8 cellular contexts compared by ENCODE assay signal in the genomic region with DNA sequence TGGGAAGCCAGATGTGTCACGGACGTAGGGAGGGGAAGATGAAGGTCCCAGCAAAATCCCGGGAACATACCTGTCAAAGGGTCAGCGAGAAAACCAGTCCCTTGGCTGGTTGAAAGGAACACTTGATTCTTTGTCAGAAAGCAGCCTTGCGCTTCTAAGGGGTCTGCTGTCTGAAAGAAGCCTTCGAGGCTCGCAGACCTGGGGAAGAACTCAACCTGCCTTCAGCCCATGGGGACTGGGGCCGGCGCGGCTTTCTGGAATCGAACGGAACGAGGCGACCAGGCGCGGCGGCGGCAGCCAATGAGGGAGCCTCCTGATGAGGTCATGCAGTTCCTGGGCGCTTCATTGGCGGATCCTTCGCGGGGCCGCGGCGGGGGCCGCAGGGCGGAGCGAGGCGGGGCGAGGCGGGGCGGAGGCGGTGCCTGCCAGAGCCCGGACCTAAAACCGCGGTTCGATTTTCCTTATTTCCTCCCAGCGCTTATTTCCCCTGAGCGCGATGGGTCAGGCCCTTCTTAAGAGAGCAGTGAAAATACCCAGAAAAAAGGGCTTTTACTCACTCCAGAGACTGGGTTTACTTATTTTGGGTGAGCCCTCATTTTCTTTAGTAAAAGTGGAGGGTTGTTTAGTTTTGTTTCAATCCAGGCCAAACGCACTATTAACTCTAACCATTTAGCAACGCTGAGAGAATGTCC. TPM values are rescaled to one million over a fixed set of nuclear protein-coding genes. Genes with fewer than 3 reads are reported as not detected.
DNase-seq lines count a peak whose midpoint lies in the region; ATAC-seq and TF ChIP-seq lines count a peak whose summit lies in the region.

No MANE protein-coding gene starts in this region.

- H3K27me3 Mint-ChIP-seq in activated naive CD4-positive, alpha-beta T cell treated with anti-CD3 and anti-CD28 coated beads, Interleukin-2, amount 50 U/mL, for 24 hours: no peaks in the 10 kb centered on the region

- intact Hi-C loops in HCT116 (cut with micrococcal nuclease): no loop called here

- POLR2A ChIA-PET in HCT116 (lab: Charles Lee): no interaction called here

- H4K20me1 ChIP-seq in HCT116 (ENCODE audit: insufficient read depth): no peaks in the 10 kb centered on the region
- no peaks in the 10 kb centered on the region for H4K20me1 ChIP-seq in MM.1S (ENCODE audit: insufficient read depth, low read length)

- no TSS peak for BruUV-seq in HCT116 (replicated peaks; lab: Mats Ljungman, UMichigan)

- H3K9me3 Mint-ChIP-seq in activated naive CD4-positive, alpha-beta T cell treated with anti-CD3 and anti-CD28 coated beads, Interleukin-2, amount 50 U/mL, for 24 hours: no peaks in the 10 kb centered on the region

- H3F3A ChIP-seq in MM.1S (ENCODE audit: insufficient read depth, low read length): peaks cover 17% of the 10 kb centered on the region

- H3K9me3 ChIP-seq in HCT116 (ENCODE audit: control insufficient read depth in 1 of 2, insufficient read depth in 1 of 2, low read depth in 1 of 2, low read length in 2 of 2) (peaks cover 0 to 4% of the 10 kb centered on the region in 2 experiments; a peak in 2 of 4 replicates), MM.1S (replicated peaks; ENCODE audit: insufficient read depth, low read length) (no peaks in the 10 kb centered on the region)

- H3K9ac ChIP-seq in HCT116 (ENCODE audit: low read length) (peak overlapping the region; percentile 59), MM.1S (ENCODE audit: low read length) (peak overlapping the region; percentile 92)

- H3K27ac Mint-ChIP-seq in activated naive CD4-positive, alpha-beta T cell treated with anti-CD3 and anti-CD28 coated beads, Interleukin-2, amount 50 U/mL, for 24 hours: peak overlapping the region; percentile 23

- no peak overlapping the region for H3K27ac ChIP-seq in HCT116 (ENCODE audit: low read depth, low read length)
- H3K27ac ChIP-seq in MM.1S (ENCODE audit: low read length): peak overlapping the region; percentile 100
- peak overlapping the region; percentile 90 for H3K27ac ChIP-seq in substantia nigra (ENCODE audit: low read depth, low read length, poor library complexity, severe bottlenecking)

- H3K4me1 Mint-ChIP-seq in activated naive CD4-positive, alpha-beta T cell treated with anti-CD3 and anti-CD28 coated beads, Interleukin-2, amount 50 U/mL, for 24 hours: peaks cover 8% of the 10 kb centered on the region

- TF ChIP-seq RAD21 in HCT116 (IDR thresholded peaks at IDR 0.05; ENCODE audit: low read depth): no peak

- H3K27me3 ChIP-seq in HCT116 (ENCODE audit: insufficient read depth, low read length) (no peaks in the 10 kb centered on the region), MM.1S (replicated peaks; ENCODE audit: insufficient read depth, low read length) (no peaks in the 10 kb centered on the region)

- TF ChIP-seq CTCF in HCT116 (IDR thresholded peaks at IDR 0.05 in 2 of 3, conservative IDR thresholded peaks at IDR 0.05 in 1 of 3; ENCODE audit: borderline replicate concordance in 1 of 3, insufficient read depth in 1 of 3, low read depth in 2 of 3, low read length in 2 of 3): no peak
- TF ChIP-seq CTCF in MM.1S (IDR thresholded peaks at IDR 0.05; ENCODE audit: low read length): no peak

- peak; percentile 99 for ATAC-seq in HCT116

- H3K4me3 ChIP-seq in HCT116 (replicated peaks in 1 of 2; ENCODE audit: low read depth in 1 of 2, low read length in 2 of 2): peak overlapping the region; percentile 31 to 51
- H3K4me3 ChIP-seq in MM.1S (ENCODE audit: low read length): peak overlapping the region; percentile 67

- no peak for TF ChIP-seq POLR2A in HCT116 (IDR thresholded peaks at IDR 0.05; ENCODE audit: borderline replicate concordance, extremely low read depth, insufficient read depth, insufficient read length)

- H3K79me2 ChIP-seq in HCT116 (ENCODE audit: insufficient read depth, low read length) (no peaks in the 10 kb centered on the region), MM.1S (ENCODE audit: low read length) (no peaks in the 10 kb centered on the region)

- H3K4me2 ChIP-seq in HCT116 (ENCODE audit: low read length) (peak overlapping the region; percentile 73), MM.1S (ENCODE audit: low read depth, low read length) (peak overlapping the region; percentile 95)

- H3K36me3 Mint-ChIP-seq in activated naive CD4-positive, alpha-beta T cell treated with anti-CD3 and anti-CD28 coated beads, Interleukin-2, amount 50 U/mL, for 24 hours: no peaks in the 10 kb centered on the region

- H3K9me2 ChIP-seq in HCT116 (ENCODE audit: insufficient read depth) (no peaks in the 10 kb centered on the region), MM.1S (replicated peaks; ENCODE audit: insufficient read depth, low read length) (no peaks in the 10 kb centered on the region)

- H3K36me3 ChIP-seq in HCT116 (ENCODE audit: control insufficient read depth in 1 of 2, insufficient read depth in 2 of 2, low read length in 2 of 2): no peaks in the 10 kb centered on the region
- H3K36me3 ChIP-seq in MM.1S (replicated peaks; ENCODE audit: insufficient read depth, low read length): no peaks in the 10 kb centered on the region

- RAD21 ChIA-PET in HCT116 (lab: Charles Lee; ENCODE audit: low non-redundant PET in 1 of 2, low total read pairs in 2 of 2, uncharacterized antibody in 2 of 2, unreplicated experiment in 2 of 2): no interaction called here

- peak overlapping the region; percentile 53 for H3K4me3 Mint-ChIP-seq in activated naive CD4-positive, alpha-beta T cell treated with anti-CD3 and anti-CD28 coated beads, Interleukin-2, amount 50 U/mL, for 24 hours

- H3K4me1 ChIP-seq in HCT116 (ENCODE audit: control insufficient read depth in 1 of 2, insufficient read depth in 2 of 2, low read length in 2 of 2) (peaks cover 10 to 16% of the 10 kb centered on the region in 2 experiments), MM.1S (ENCODE audit: low read length) (peaks cover 15% of the 10 kb centered on the region)

- CTCF ChIA-PET in HCT116 (lab: Charles Lee): no interaction called here

- DNase-seq in ELR (ENCODE audit: low read depth): peak; percentile 90
- DNase-seq in HCT116 (ENCODE audit: low read depth, low spot score): peak; percentile 73
- peak; percentile 84 for DNase-seq in MM.1S
- DNase-seq in SK-N-DZ (ENCODE audit: low spot score): peak; percentile 82
- DNase-seq in globus pallidus (ENCODE audit: low spot score): peak; percentile 93
- peak; percentile 57 to 98 (median 92) for DNase-seq in nucleus accumbens (lab: John Stamatoyannopoulos, UW)
- DNase-seq in substantia nigra (lab: John Stamatoyannopoulos, UW): peak; percentile 62 to 98 (median 94)

- H2AFZ ChIP-seq in HCT116 (ENCODE audit: low read depth, low read length, poor library complexity, severe bottlenecking) (peak overlapping the region; percentile 91), MM.1S (ENCODE audit: low read length) (peak overlapping the region; percentile 53; the same call in 1 of the 2 replicates)

TF ChIP-seq in HCT116, 20 proteins besides CTCF, POLR2A, EP300 and RAD21:
- TF ChIP-seq SP1 (IDR thresholded peaks at IDR 0.05; ENCODE audit: low read depth) (peak; percentile 83), REST (IDR thresholded peaks at IDR 0.05; ENCODE audit: low read depth) (no peak), FOSL1 (IDR thresholded peaks at IDR 0.05; ENCODE audit: low read depth) (no peak), EGR1 (IDR thresholded peaks at IDR 0.05; ENCODE audit: low read depth) (peak; percentile 25; the same call in 1 of the 2 replicates), EZH2phosphoT487 (IDR thresholded peaks at IDR 0.05; ENCODE audit: borderline replicate concordance) (no peak), SIN3A (IDR thresholded peaks at IDR 0.05; ENCODE audit: low read depth) (peak; percentile 68), POLR2AphosphoS5 (IDR thresholded peaks at IDR 0.05; ENCODE audit: low read depth, low read length) (peak; percentile 66), ZNF274 (IDR thresholded peaks at IDR 0.05; ENCODE audit: low read depth, low read length) (no peak), TCF7L2 (IDR thresholded peaks at IDR 0.05; ENCODE audit: borderline replicate concordance, extremely low read depth, insufficient read depth, insufficient read length) (no peak)
- TF ChIP-seq, protein P1, sequence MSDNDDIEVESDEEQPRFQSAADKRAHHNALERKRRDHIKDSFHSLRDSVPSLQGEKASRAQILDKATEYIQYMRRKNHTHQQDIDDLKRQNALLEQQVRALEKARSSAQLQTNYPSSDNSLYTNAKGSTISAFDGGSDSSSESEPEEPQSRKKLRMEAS (IDR thresholded peaks at IDR 0.05): peak; percentile 80

RNA-seq across cellular contexts. Expression of gene TTC7B, which starts 11.8 kb away (rescaled TPM):
- total RNA-seq in HCT116 (2021; ENCODE audit: unreplicated experiment): 70.6 TPM
- polyA plus RNA-seq in HCT116 (2012): 66.2 and 71.8 TPM in 2 replicates
- 10.7 and 12.4 TPM in 2 replicates for polyA plus RNA-seq in SK-N-DZ (2014; cell fraction: cytosol; rRNA removed)
- polyA plus RNA-seq in SK-N-DZ (2014; cell fraction: nucleus; rRNA removed): 11.1 and 20.1 TPM in 2 replicates
